ENCODE assay signal across 1 cellular context in the genomic region with DNA sequence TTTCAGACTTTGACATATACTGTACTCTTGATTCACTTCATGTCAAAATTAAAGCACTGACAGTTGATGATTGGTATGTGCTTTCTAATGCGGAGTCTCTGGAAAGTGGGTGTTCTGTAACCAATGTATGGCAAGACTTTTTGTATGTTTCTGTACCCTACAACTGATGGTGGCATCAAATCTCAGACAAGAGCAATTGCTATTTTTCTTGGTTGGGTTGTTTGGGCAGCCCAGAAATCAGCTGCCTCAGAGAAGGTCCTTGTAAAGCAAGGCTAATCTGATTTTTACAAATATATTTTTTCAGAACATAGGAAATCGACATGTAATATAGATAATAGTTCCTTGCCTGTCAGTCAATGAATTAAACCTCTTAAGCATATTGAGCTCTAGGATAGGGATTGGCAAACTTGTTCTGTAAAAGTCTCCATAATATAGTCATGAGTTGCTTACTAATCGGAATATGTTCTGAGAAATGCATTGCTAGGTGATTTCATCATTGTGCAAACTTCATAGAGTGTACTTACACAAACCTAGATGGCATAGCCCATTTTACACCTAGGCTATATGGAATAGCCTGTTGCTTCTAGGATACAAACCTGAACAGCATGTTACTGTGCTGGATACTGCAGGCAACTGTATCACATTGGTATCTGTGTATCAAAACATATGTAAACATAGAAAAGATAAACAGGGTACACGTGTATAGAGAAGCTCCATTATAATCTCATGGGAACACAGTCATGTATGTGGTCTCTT.
TF ChIP-seq lines count a peak whose summit lies in the region.

No MANE protein-coding gene starts in this region.

TF ChIP-seq in K562, 482 proteins besides CTCF, POLR2A, EP300 and RAD21 (continued from another document and continues in another):
- TF ChIP-seq ARID2 (IDR thresholded peaks at IDR 0.05) (no peak), ATF1 (CRISPR knock-in tag; IDR thresholded peaks at IDR 0.05) (no peak), ATF1 (tag; IDR thresholded peaks at IDR 0.05) (no peak), SAFB (IDR thresholded peaks at IDR 0.05; ENCODE audit: borderline replicate concordance, low read depth, low read length) (no peak), RBM17 (IDR thresholded peaks at IDR 0.05; ENCODE audit: borderline replicate concordance, low read depth, low read length) (no peak), KLF10 (CRISPR knock-in tag; IDR thresholded peaks at IDR 0.05) (no peak), NR4A1 (CRISPR knock-in tag; IDR thresholded peaks at IDR 0.05) (no peak), NR4A1 (tag; IDR thresholded peaks at IDR 0.05) (no peak), MAFK (IDR thresholded peaks at IDR 0.05; ENCODE audit: low read length) (no peak), BRCA1 (IDR thresholded peaks at IDR 0.05) (no peak), BRCA1 (CRISPR knock-in tag; IDR thresholded peaks at IDR 0.05) (no peak), ARHGAP35 (IDR thresholded peaks at IDR 0.05; ENCODE audit: partially characterized antibody) (no peak), MECOM (CRISPR knock-in tag; IDR thresholded peaks at IDR 0.05) (peak; percentile 61; the same call in 1 of the 2 replicates), ASH1L (IDR thresholded peaks at IDR 0.05; ENCODE audit: borderline replicate concordance, low read depth, partially characterized antibody) (no peak), PRMT5 (CRISPR knock-in tag; IDR thresholded peaks at IDR 0.05) (no peak), SLC30A9 (CRISPR knock-in tag; IDR thresholded peaks at IDR 0.05) (no peak), MYNN (IDR thresholded peaks at IDR 0.05) (no peak), MYNN (CRISPR knock-in tag; IDR thresholded peaks at IDR 0.05) (no peak), ZNF354B (CRISPR knock-in tag; IDR thresholded peaks at IDR 0.05) (no peak), EWSR1 (IDR thresholded peaks at IDR 0.05; ENCODE audit: borderline replicate concordance, low read depth, partially characterized antibody) (no peak), FUS (optimal IDR thresholded peaks at IDR 0.05; ENCODE audit: low read depth, low read length) (no peak), EP400 (IDR thresholded peaks at IDR 0.05) (0 out of 2 replicates have a peak, but pooled peaks have one; percentile 16), HEY1 (CRISPR knock-in tag; IDR thresholded peaks at IDR 0.05; ENCODE audit: borderline replicate concordance) (no peak), ZNF696 (CRISPR knock-in tag; conservative IDR thresholded peaks at IDR 0.05) (no peak), ZNF586 (CRISPR knock-in tag; conservative IDR thresholded peaks at IDR 0.05) (no peak), ZNF212 (CRISPR knock-in tag; IDR thresholded peaks at IDR 0.05) (no peak)
- TF ChIP-seq, protein P1, sequence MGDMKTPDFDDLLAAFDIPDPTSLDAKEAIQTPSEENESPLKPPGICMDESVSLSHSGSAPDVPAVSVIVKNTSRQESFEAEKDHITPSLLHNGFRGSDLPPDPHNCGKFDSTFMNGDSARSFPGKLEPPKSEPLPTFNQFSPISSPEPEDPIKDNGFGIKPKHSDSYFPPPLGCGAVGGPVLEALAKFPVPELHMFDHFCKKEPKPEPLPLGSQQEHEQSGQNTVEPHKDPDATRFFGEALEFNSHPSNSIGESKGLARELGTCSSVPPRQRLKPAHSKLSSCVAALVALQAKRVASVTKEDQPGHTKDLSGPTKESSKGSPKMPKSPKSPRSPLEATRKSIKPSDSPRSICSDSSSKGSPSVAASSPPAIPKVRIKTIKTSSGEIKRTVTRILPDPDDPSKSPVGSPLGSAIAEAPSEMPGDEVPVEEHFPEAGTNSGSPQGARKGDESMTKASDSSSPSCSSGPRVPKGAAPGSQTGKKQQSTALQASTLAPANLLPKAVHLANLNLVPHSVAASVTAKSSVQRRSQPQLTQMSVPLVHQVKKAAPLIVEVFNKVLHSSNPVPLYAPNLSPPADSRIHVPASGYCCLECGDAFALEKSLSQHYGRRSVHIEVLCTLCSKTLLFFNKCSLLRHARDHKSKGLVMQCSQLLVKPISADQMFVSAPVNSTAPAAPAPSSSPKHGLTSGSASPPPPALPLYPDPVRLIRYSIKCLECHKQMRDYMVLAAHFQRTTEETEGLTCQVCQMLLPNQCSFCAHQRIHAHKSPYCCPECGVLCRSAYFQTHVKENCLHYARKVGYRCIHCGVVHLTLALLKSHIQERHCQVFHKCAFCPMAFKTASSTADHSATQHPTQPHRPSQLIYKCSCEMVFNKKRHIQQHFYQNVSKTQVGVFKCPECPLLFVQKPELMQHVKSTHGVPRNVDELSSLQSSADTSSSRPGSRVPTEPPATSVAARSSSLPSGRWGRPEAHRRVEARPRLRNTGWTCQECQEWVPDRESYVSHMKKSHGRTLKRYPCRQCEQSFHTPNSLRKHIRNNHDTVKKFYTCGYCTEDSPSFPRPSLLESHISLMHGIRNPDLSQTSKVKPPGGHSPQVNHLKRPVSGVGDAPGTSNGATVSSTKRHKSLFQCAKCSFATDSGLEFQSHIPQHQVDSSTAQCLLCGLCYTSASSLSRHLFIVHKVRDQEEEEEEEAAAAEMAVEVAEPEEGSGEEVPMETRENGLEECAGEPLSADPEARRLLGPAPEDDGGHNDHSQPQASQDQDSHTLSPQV (IDR thresholded peaks at IDR 0.05): peak; percentile 67
- TF ChIP-seq, protein P2, sequence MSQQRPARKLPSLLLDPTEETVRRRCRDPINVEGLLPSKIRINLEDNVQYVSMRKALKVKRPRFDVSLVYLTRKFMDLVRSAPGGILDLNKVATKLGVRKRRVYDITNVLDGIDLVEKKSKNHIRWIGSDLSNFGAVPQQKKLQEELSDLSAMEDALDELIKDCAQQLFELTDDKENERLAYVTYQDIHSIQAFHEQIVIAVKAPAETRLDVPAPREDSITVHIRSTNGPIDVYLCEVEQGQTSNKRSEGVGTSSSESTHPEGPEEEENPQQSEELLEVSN (IDR thresholded peaks at IDR 0.05; ENCODE audit: borderline replicate concordance in 1 of 2, extremely low read depth in 1 of 2, insufficient read depth in 1 of 2, insufficient read length in 1 of 2, low read depth in 1 of 2, low read length in 1 of 2, poor library complexity in 1 of 2, severe bottlenecking in 1 of 2): no peak
- TF ChIP-seq, protein P3, sequence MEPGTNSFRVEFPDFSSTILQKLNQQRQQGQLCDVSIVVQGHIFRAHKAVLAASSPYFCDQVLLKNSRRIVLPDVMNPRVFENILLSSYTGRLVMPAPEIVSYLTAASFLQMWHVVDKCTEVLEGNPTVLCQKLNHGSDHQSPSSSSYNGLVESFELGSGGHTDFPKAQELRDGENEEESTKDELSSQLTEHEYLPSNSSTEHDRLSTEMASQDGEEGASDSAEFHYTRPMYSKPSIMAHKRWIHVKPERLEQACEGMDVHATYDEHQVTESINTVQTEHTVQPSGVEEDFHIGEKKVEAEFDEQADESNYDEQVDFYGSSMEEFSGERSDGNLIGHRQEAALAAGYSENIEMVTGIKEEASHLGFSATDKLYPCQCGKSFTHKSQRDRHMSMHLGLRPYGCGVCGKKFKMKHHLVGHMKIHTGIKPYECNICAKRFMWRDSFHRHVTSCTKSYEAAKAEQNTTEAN (CRISPR knock-in tag; IDR thresholded peaks at IDR 0.05): no peak
- TF ChIP-seq, protein P4, sequence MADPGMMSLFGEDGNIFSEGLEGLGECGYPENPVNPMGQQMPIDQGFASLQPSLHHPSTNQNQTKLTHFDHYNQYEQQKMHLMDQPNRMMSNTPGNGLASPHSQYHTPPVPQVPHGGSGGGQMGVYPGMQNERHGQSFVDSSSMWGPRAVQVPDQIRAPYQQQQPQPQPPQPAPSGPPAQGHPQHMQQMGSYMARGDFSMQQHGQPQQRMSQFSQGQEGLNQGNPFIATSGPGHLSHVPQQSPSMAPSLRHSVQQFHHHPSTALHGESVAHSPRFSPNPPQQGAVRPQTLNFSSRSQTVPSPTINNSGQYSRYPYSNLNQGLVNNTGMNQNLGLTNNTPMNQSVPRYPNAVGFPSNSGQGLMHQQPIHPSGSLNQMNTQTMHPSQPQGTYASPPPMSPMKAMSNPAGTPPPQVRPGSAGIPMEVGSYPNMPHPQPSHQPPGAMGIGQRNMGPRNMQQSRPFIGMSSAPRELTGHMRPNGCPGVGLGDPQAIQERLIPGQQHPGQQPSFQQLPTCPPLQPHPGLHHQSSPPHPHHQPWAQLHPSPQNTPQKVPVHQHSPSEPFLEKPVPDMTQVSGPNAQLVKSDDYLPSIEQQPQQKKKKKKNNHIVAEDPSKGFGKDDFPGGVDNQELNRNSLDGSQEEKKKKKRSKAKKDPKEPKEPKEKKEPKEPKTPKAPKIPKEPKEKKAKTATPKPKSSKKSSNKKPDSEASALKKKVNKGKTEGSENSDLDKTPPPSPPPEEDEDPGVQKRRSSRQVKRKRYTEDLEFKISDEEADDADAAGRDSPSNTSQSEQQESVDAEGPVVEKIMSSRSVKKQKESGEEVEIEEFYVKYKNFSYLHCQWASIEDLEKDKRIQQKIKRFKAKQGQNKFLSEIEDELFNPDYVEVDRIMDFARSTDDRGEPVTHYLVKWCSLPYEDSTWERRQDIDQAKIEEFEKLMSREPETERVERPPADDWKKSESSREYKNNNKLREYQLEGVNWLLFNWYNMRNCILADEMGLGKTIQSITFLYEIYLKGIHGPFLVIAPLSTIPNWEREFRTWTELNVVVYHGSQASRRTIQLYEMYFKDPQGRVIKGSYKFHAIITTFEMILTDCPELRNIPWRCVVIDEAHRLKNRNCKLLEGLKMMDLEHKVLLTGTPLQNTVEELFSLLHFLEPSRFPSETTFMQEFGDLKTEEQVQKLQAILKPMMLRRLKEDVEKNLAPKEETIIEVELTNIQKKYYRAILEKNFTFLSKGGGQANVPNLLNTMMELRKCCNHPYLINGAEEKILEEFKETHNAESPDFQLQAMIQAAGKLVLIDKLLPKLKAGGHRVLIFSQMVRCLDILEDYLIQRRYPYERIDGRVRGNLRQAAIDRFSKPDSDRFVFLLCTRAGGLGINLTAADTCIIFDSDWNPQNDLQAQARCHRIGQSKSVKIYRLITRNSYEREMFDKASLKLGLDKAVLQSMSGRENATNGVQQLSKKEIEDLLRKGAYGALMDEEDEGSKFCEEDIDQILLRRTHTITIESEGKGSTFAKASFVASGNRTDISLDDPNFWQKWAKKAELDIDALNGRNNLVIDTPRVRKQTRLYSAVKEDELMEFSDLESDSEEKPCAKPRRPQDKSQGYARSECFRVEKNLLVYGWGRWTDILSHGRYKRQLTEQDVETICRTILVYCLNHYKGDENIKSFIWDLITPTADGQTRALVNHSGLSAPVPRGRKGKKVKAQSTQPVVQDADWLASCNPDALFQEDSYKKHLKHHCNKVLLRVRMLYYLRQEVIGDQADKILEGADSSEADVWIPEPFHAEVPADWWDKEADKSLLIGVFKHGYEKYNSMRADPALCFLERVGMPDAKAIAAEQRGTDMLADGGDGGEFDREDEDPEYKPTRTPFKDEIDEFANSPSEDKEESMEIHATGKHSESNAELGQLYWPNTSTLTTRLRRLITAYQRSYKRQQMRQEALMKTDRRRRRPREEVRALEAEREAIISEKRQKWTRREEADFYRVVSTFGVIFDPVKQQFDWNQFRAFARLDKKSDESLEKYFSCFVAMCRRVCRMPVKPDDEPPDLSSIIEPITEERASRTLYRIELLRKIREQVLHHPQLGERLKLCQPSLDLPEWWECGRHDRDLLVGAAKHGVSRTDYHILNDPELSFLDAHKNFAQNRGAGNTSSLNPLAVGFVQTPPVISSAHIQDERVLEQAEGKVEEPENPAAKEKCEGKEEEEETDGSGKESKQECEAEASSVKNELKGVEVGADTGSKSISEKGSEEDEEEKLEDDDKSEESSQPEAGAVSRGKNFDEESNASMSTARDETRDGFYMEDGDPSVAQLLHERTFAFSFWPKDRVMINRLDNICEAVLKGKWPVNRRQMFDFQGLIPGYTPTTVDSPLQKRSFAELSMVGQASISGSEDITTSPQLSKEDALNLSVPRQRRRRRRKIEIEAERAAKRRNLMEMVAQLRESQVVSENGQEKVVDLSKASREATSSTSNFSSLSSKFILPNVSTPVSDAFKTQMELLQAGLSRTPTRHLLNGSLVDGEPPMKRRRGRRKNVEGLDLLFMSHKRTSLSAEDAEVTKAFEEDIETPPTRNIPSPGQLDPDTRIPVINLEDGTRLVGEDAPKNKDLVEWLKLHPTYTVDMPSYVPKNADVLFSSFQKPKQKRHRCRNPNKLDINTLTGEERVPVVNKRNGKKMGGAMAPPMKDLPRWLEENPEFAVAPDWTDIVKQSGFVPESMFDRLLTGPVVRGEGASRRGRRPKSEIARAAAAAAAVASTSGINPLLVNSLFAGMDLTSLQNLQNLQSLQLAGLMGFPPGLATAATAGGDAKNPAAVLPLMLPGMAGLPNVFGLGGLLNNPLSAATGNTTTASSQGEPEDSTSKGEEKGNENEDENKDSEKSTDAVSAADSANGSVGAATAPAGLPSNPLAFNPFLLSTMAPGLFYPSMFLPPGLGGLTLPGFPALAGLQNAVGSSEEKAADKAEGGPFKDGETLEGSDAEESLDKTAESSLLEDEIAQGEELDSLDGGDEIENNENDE (IDR thresholded peaks at IDR 0.05; ENCODE audit: low read depth, low read length): no peak
- TF ChIP-seq, protein P5, sequence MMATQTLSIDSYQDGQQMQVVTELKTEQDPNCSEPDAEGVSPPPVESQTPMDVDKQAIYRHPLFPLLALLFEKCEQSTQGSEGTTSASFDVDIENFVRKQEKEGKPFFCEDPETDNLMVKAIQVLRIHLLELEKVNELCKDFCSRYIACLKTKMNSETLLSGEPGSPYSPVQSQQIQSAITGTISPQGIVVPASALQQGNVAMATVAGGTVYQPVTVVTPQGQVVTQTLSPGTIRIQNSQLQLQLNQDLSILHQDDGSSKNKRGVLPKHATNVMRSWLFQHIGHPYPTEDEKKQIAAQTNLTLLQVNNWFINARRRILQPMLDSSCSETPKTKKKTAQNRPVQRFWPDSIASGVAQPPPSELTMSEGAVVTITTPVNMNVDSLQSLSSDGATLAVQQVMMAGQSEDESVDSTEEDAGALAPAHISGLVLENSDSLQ (IDR thresholded peaks at IDR 0.05): peak; percentile 42; the same call in 1 of the 2 replicates
- TF ChIP-seq, protein P6, sequence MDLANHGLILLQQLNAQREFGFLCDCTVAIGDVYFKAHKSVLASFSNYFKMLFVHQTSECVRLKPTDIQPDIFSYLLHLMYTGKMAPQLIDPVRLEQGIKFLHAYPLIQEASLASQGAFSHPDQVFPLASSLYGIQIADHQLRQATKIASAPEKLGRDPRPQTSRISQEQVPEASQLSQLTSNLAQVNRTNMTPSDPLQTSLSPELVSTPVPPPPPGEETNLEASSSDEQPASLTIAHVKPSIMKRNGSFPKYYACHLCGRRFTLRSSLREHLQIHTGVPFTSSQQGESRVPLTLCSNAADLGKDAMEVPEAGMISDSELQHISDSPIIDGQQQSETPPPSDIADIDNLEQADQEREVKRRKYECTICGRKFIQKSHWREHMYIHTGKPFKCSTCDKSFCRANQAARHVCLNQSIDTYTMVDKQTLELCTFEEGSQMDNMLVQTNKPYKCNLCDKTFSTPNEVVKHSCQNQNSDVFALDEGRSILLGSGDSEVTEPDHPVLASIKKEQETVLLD (IDR thresholded peaks at IDR 0.05): no peak
- TF ChIP-seq, protein P7, sequence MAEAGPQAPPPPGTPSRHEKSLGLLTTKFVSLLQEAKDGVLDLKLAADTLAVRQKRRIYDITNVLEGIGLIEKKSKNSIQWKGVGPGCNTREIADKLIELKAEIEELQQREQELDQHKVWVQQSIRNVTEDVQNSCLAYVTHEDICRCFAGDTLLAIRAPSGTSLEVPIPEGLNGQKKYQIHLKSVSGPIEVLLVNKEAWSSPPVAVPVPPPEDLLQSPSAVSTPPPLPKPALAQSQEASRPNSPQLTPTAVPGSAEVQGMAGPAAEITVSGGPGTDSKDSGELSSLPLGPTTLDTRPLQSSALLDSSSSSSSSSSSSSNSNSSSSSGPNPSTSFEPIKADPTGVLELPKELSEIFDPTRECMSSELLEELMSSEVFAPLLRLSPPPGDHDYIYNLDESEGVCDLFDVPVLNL (CRISPR knock-in tag; IDR thresholded peaks at IDR 0.05; ENCODE audit: low read depth): no peak
- TF ChIP-seq, protein P8, sequence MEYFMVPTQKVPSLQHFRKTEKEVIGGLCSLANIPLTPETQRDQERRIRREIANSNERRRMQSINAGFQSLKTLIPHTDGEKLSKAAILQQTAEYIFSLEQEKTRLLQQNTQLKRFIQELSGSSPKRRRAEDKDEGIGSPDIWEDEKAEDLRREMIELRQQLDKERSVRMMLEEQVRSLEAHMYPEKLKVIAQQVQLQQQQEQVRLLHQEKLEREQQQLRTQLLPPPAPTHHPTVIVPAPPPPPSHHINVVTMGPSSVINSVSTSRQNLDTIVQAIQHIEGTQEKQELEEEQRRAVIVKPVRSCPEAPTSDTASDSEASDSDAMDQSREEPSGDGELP (CRISPR knock-in tag; IDR thresholded peaks at IDR 0.05; ENCODE audit: borderline replicate concordance): no peak
